Comparison of ENCODE assay signal across 31 cellular contexts in genomic region chr13:51178456-51179074, GRCh38. TPM values are rescaled to one million over a fixed set of nuclear protein-coding genes. Genes with fewer than 3 reads are reported as not detected.
"Had no signal": no experiment of that assay in that cellular context is flagged by ENCODE, and none has a peak within 500 bp of the region (broad histone marks: within the 10 kb centered on the region; RNA-seq: fewer than 3 reads in every experiment).

No MANE protein-coding gene starts in this region.

- H3K27ac Mint-ChIP-seq: activated CD4-positive, alpha-beta memory T cell treated with anti-CD3 and anti-CD28 coated beads, Interleukin-2, amount 10 ng/mL, durations not matched to agents 7 days and 5 days; activated CD4-positive, alpha-beta T cell treated with anti-CD3 and anti-CD28 coated beads, Interleukin-2, amount 10 ng/mL, durations not matched to agents 7 days and 5 days; activated naive CD4-positive, alpha-beta T cell treated with anti-CD3 and anti-CD28 coated beads, Interleukin-2, amount 10 ng/mL, durations not matched to agents 7 days and 5 days; activated naive CD4-positive, alpha-beta T cell treated with anti-CD3 and anti-CD28 coated beads, Interleukin-2, amount 50 U/mL, for 72 hours; activated naive CD8-positive, alpha-beta T cell treated with anti-CD3 and anti-CD28 coated beads, Interleukin-2, amount 10 ng/mL, durations not matched to agents 7 days and 5 days; activated T-cell treated with anti-CD3 and anti-CD28 coated beads, Interleukin-2, amount 50 U/mL, for 24 hours; activated T-cell treated with anti-CD3 and anti-CD28 coated beads, Interleukin-2, amount 50 U/mL, for 72 hours; dendritic cell treated with granulocyte-macrophage colony-stimulating factor and Interleukin-4, amounts not matched to agents 40 ng/mL and 50 ng/mL, for 4 days had no signal

- ATAC-seq: activated naive CD4-positive, alpha-beta T cell treated with anti-CD3 and anti-CD28 coated beads, Interleukin-2, amount 50 U/mL, for 72 hours; activated T-cell treated with anti-CD3 and anti-CD28 coated beads, Interleukin-2, amount 50 U/mL, for 72 hours; esophagus mucosa; foreskin keratinocyte; gastrocnemius medialis; heart left ventricle had no signal

- H3K36me3 ChIP-seq: brain microvascular endothelial cell, gastrocnemius medialis, heart left ventricle had no signal

- H3K4me3 Mint-ChIP-seq: activated CD4-positive, alpha-beta memory T cell treated with anti-CD3 and anti-CD28 coated beads, Interleukin-2, amount 10 ng/mL, durations not matched to agents 7 days and 5 days; activated CD4-positive, alpha-beta T cell treated with anti-CD3 and anti-CD28 coated beads, Interleukin-2, amount 10 ng/mL, durations not matched to agents 7 days and 5 days; activated naive CD4-positive, alpha-beta T cell treated with anti-CD3 and anti-CD28 coated beads, Interleukin-2, amount 10 ng/mL, durations not matched to agents 7 days and 5 days; activated naive CD8-positive, alpha-beta T cell treated with anti-CD3 and anti-CD28 coated beads, Interleukin-2, amount 10 ng/mL, durations not matched to agents 7 days and 5 days; activated T-cell treated with anti-CD3 and anti-CD28 coated beads, Interleukin-2, amount 50 U/mL, for 24 hours; activated T-cell treated with anti-CD3 and anti-CD28 coated beads, Interleukin-2, amount 50 U/mL, for 72 hours; central memory CD8-positive, alpha-beta T cell; dendritic cell treated with granulocyte-macrophage colony-stimulating factor and Interleukin-4, amounts not matched to agents 40 ng/mL and 50 ng/mL, for 4 days; endodermal cell had no signal

- H3K4me3 ChIP-seq: coronary artery, dorsolateral prefrontal cortex, gastrocnemius medialis, heart left ventricle had no signal

- H3K27me3 Mint-ChIP-seq: dendritic cell treated with granulocyte-macrophage colony-stimulating factor and Interleukin-4, amounts not matched to agents 40 ng/mL and 50 ng/mL, for 4 days had no signal

- FAIRE-seq: astrocyte, bronchial epithelial cell had no signal

- H3K4me1 Mint-ChIP-seq: activated CD4-positive, alpha-beta memory T cell treated with anti-CD3 and anti-CD28 coated beads, Interleukin-2, amount 10 ng/mL, durations not matched to agents 7 days and 5 days; activated CD4-positive, alpha-beta T cell treated with anti-CD3 and anti-CD28 coated beads, Interleukin-2, amount 10 ng/mL, durations not matched to agents 7 days and 5 days; activated naive CD4-positive, alpha-beta T cell treated with anti-CD3 and anti-CD28 coated beads, Interleukin-2, amount 10 ng/mL, durations not matched to agents 7 days and 5 days; activated naive CD8-positive, alpha-beta T cell treated with anti-CD3 and anti-CD28 coated beads, Interleukin-2, amount 10 ng/mL, durations not matched to agents 7 days and 5 days; central memory CD8-positive, alpha-beta T cell had no signal

- DNase-seq: activated CD4-positive, alpha-beta memory T cell treated with anti-CD3 and anti-CD28 coated beads, Interleukin-2, amount 10 ng/mL, durations not matched to agents 7 days and 5 days; activated CD4-positive, alpha-beta T cell treated with anti-CD3 and anti-CD28 coated beads for 1 hour; activated CD4-positive, alpha-beta T cell treated with anti-CD3 and anti-CD28 coated beads for 4 hours; activated CD4-positive, alpha-beta T cell treated with anti-CD3 and anti-CD28 coated beads, Interleukin-2, amount 10 ng/mL, durations not matched to agents 7 days and 5 days; activated CD4-positive, alpha-beta T cell treated with anti-CD3 and anti-CD28 coated beads, Interleukin-2, amount 50 U/mL, for 4 hours; activated CD8-positive, alpha-beta memory T cell treated with anti-CD3 and anti-CD28 coated beads, Interleukin-2, amount 50 U/mL, for 48 hours; activated gamma-delta T cell; activated naive CD4-positive, alpha-beta T cell; activated naive CD4-positive, alpha-beta T cell treated with anti-CD3 and anti-CD28 coated beads, Interleukin-2, amount 10 ng/mL, durations not matched to agents 7 days and 5 days; activated naive CD8-positive, alpha-beta T cell treated with anti-CD3 and anti-CD28 coated beads, Interleukin-2, amount 10 ng/mL, durations not matched to agents 7 days and 5 days; activated T-cell treated with anti-CD3 and anti-CD28 coated beads for 4 hours; activated T-cell treated with anti-CD3 and anti-CD28 coated beads, Interleukin-2, amount 50 U/mL, for 24 hours; activated T-cell treated with anti-CD3 and anti-CD28 coated beads, Interleukin-2, amount 50 U/mL, for 72 hours; amniotic stem cell; anterior cingulate cortex; brain microvascular endothelial cell; dorsolateral prefrontal cortex; effector memory CD4-positive, alpha-beta T cell; endodermal cell; foreskin keratinocyte; gastrocnemius medialis; glutamatergic neuron; heart left ventricle; T-helper 2 cell had no signal

- H3K27ac ChIP-seq: brain microvascular endothelial cell, coronary artery, dorsolateral prefrontal cortex, foreskin keratinocyte, gastrocnemius medialis, heart left ventricle had no signal

- H3K36me3 Mint-ChIP-seq: activated naive CD4-positive, alpha-beta T cell treated with anti-CD3 and anti-CD28 coated beads, Interleukin-2, amount 10 ng/mL, durations not matched to agents 7 days and 5 days; activated naive CD4-positive, alpha-beta T cell treated with anti-CD3 and anti-CD28 coated beads, Interleukin-2, amount 50 U/mL, for 72 hours; activated naive CD8-positive, alpha-beta T cell treated with anti-CD3 and anti-CD28 coated beads, Interleukin-2, amount 10 ng/mL, durations not matched to agents 7 days and 5 days had no signal

- H3K9me3 ChIP-seq: gastrocnemius medialis, heart left ventricle had no signal

- H3K9me3 Mint-ChIP-seq: activated CD4-positive, alpha-beta memory T cell treated with anti-CD3 and anti-CD28 coated beads, Interleukin-2, amount 10 ng/mL, durations not matched to agents 7 days and 5 days; activated CD4-positive, alpha-beta T cell treated with anti-CD3 and anti-CD28 coated beads, Interleukin-2, amount 10 ng/mL, durations not matched to agents 7 days and 5 days; activated naive CD4-positive, alpha-beta T cell treated with anti-CD3 and anti-CD28 coated beads, Interleukin-2, amount 10 ng/mL, durations not matched to agents 7 days and 5 days; activated naive CD8-positive, alpha-beta T cell treated with anti-CD3 and anti-CD28 coated beads, Interleukin-2, amount 10 ng/mL, durations not matched to agents 7 days and 5 days; activated T-cell treated with anti-CD3 and anti-CD28 coated beads, Interleukin-2, amount 50 U/mL, for 24 hours; central memory CD8-positive, alpha-beta T cell; dendritic cell treated with granulocyte-macrophage colony-stimulating factor and Interleukin-4, amounts not matched to agents 40 ng/mL and 50 ng/mL, for 4 days; endodermal cell had no signal

- H3K4me1 ChIP-seq: foreskin keratinocyte, gastrocnemius medialis, heart left ventricle had no signal

- H3K27me3 ChIP-seq: gastrocnemius medialis had no signal

RNA-seq across cellular contexts. Expression of gene FAM124A, which starts 43.6 kb away (rescaled TPM):
- total RNA-seq: activated CD4-positive, alpha-beta T cell treated with anti-CD3 and anti-CD28 coated beads, Interleukin-2, amount 10 ng/mL, durations not matched to agents 7 days and 5 days; bronchial epithelial cell had no signal
